Comparison of ENCODE assay signal across 2 cellular contexts in the genomic region with DNA sequence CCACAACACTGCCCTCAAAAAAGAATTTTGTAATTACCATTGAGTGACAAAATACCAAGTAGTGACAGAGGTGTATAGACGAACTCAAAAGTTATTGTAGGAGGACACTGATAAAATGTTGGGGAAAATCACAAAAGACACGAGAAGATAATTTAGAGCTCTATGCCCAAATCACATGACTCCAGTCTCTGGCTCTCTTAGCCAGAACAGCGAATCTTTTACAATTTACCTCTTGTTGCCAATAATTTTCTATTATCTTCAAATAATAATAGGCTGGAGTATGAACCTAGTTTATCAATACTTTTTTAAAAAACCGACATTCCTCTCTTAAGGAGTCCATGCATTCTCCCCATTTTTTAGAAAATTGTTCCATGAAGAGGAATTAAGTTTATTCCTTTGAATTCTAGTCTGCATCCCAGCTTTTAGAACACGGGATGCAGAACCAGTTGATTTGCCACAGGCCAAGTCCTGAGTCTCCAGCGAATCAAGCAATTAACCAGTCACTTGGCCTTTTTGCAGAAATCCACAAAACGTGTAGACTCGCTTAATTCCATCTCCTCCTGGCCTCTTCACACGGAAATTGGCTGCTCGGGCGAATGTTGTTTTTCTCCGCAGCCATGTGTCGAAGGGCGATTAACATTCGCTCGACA.
TF ChIP-seq lines count a peak whose summit lies in the region.

No MANE protein-coding gene starts in this region.

TF ChIP-seq in IMR-90, 13 proteins besides CTCF, POLR2A, EP300 and RAD21:
- no peak for TF ChIP-seq USF2 (IDR thresholded peaks at IDR 0.05; ENCODE audit: low read depth, low read length)
- TF ChIP-seq, protein P1, sequence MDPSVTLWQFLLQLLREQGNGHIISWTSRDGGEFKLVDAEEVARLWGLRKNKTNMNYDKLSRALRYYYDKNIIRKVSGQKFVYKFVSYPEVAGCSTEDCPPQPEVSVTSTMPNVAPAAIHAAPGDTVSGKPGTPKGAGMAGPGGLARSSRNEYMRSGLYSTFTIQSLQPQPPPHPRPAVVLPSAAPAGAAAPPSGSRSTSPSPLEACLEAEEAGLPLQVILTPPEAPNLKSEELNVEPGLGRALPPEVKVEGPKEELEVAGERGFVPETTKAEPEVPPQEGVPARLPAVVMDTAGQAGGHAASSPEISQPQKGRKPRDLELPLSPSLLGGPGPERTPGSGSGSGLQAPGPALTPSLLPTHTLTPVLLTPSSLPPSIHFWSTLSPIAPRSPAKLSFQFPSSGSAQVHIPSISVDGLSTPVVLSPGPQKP (IDR thresholded peaks at IDR 0.05; ENCODE audit: borderline replicate concordance, low read depth, low read length): no peak
- no peak for TF ChIP-seq RCOR1 (IDR thresholded peaks at IDR 0.05; ENCODE audit: insufficient replicate concordance, low read length)
- TF ChIP-seq FOS (IDR thresholded peaks at IDR 0.05; ENCODE audit: low read depth, low read length): no peak
- TF ChIP-seq CHD1 (IDR thresholded peaks at IDR 0.05; ENCODE audit: low read depth, low read length): no peak
- no peak for TF ChIP-seq CEBPB (IDR thresholded peaks at IDR 0.05; ENCODE audit: low read depth, low read length)
- TF ChIP-seq NFE2L2 (IDR thresholded peaks at IDR 0.05; ENCODE audit: low read depth, low read length): no peak

TF ChIP-seq in H1, 55 proteins besides CTCF, POLR2A, EP300 and RAD21:
- no peak for TF ChIP-seq RBBP5 (IDR thresholded peaks at IDR 0.05; ENCODE audit: borderline replicate concordance, low read depth, low read length)
- no peak for TF ChIP-seq KDM4A (IDR thresholded peaks at IDR 0.05; ENCODE audit: low read depth, low read length, severe bottlenecking)
- TF ChIP-seq JUND (IDR thresholded peaks at IDR 0.05; ENCODE audit: low read length): no peak
- no peak for TF ChIP-seq HDAC6 (IDR thresholded peaks at IDR 0.05; ENCODE audit: low read depth, low read length)
- TF ChIP-seq SUZ12 (IDR thresholded peaks at IDR 0.05; ENCODE audit: low read length): no peak
TF ChIP-seq in H1: peak in this region for 0.
